ENCODE assay signal across 1 cellular context in genomic region chr4:8719421-8719820, GRCh38.
TF ChIP-seq lines count a peak whose summit lies in the region.

No MANE protein-coding gene starts in this region.

TF ChIP-seq in SK-N-SH, 30 proteins besides CTCF, POLR2A, EP300 and RAD21 (continued from another document):
- TF ChIP-seq SIN3A (IDR thresholded peaks at IDR 0.05; ENCODE audit: borderline replicate concordance, low read depth, low read length): no peak
- TF ChIP-seq TAF1 (IDR thresholded peaks at IDR 0.05; ENCODE audit: borderline replicate concordance, low read depth, low read length): no peak
- TF ChIP-seq RFX5 (IDR thresholded peaks at IDR 0.05; ENCODE audit: low read length): no peak
- no peak for TF ChIP-seq GABPA (IDR thresholded peaks at IDR 0.05; ENCODE audit: low read depth)
- no peak for TF ChIP-seq POLR2AphosphoS5 (IDR thresholded peaks at IDR 0.05; ENCODE audit: low read depth, low read length)
- no peak for TF ChIP-seq ELF1 (IDR thresholded peaks at IDR 0.05)
